Comparison of ENCODE assay signal across 1 cellular context in genomic region chr13:45412274-45413049, GRCh38.
TF ChIP-seq lines count a peak whose summit lies in the region.

No MANE protein-coding gene starts in this region.

TF ChIP-seq in IMR-90, 13 proteins besides CTCF, POLR2A, EP300 and RAD21 (continued from another document):
- TF ChIP-seq RCOR1 (IDR thresholded peaks at IDR 0.05; ENCODE audit: insufficient replicate concordance, low read length) (no peak), USF2 (IDR thresholded peaks at IDR 0.05; ENCODE audit: low read depth, low read length) (no peak), BHLHE40 (IDR thresholded peaks at IDR 0.05; ENCODE audit: low read depth, low read length) (no peak)
